Comparison of ENCODE assay signal across 1 cellular context in genomic region chr10:11499425-11500071, GRCh38.
TF ChIP-seq lines count a peak whose summit lies in the region.

No MANE protein-coding gene starts in this region.

TF ChIP-seq in K562, 482 proteins besides CTCF, POLR2A, EP300 and RAD21 (continued from another document and continues in another):
- TF ChIP-seq ID3 (CRISPR knock-in tag; IDR thresholded peaks at IDR 0.05), result no peak
- TF ChIP-seq ID3 (tag; IDR thresholded peaks at IDR 0.05), result 0 out of 2 replicates have a peak, but pooled peaks have one; percentile 52
- TF ChIP-seq YBX1 (IDR thresholded peaks at IDR 0.05), result no peak
- TF ChIP-seq TFAM (CRISPR knock-in tag; conservative IDR thresholded peaks at IDR 0.05), result no peak
- TF ChIP-seq TOE1 (IDR thresholded peaks at IDR 0.05; ENCODE audit: borderline replicate concordance), result peak; percentile 84
- no peak for TF ChIP-seq TOE1 (CRISPR knock-in tag; IDR thresholded peaks at IDR 0.05; ENCODE audit: borderline replicate concordance, low read depth)
- TF ChIP-seq SPI1 (IDR thresholded peaks at IDR 0.05; ENCODE audit: borderline replicate concordance, low read depth, low read length), result no peak
- no peak for TF ChIP-seq ZNF354B (CRISPR knock-in tag; IDR thresholded peaks at IDR 0.05)
- TF ChIP-seq ZNF75A (CRISPR knock-in tag; IDR thresholded peaks at IDR 0.05), result no peak
- no peak for TF ChIP-seq SRF (CRISPR knock-in tag; IDR thresholded peaks at IDR 0.05)
- peak; percentile 97 for TF ChIP-seq SMARCE1 (IDR thresholded peaks at IDR 0.05)
- TF ChIP-seq NFRKB (IDR thresholded peaks at IDR 0.05; ENCODE audit: low read depth), result no peak
- peak; percentile 49 for TF ChIP-seq RBM25 (IDR thresholded peaks at IDR 0.05; ENCODE audit: low read depth, low read length, severe bottlenecking)
- no peak for TF ChIP-seq ZBTB7A (IDR thresholded peaks at IDR 0.05; ENCODE audit: borderline replicate concordance, control insufficient read depth, low read depth, low read length)
- peak; percentile 100 for TF ChIP-seq CTBP1 (IDR thresholded peaks at IDR 0.05; ENCODE audit: borderline replicate concordance)
- TF ChIP-seq NR2C1 (IDR thresholded peaks at IDR 0.05), result no peak
- 0 out of 2 replicates have a peak, but pooled peaks have one; percentile 55 for TF ChIP-seq NR2C1 (tag; IDR thresholded peaks at IDR 0.05)
- TF ChIP-seq FOXM1 (IDR thresholded peaks at IDR 0.05; ENCODE audit: low read depth), result peak; percentile 84
- no peak for TF ChIP-seq FOXM1 (CRISPR knock-in tag; IDR thresholded peaks at IDR 0.05; ENCODE audit: low read depth)
- no peak for TF ChIP-seq KLF10 (CRISPR knock-in tag; IDR thresholded peaks at IDR 0.05)
- TF ChIP-seq ATF4 (CRISPR knock-in tag; IDR thresholded peaks at IDR 0.05), result peak; percentile 49; the same call in 1 of the 2 replicates
- TF ChIP-seq ZEB2 (IDR thresholded peaks at IDR 0.05), result peak; percentile 99
- TF ChIP-seq SMARCB1 (IDR thresholded peaks at IDR 0.05; ENCODE audit: insufficient read length, low read depth), result no peak
- no peak for TF ChIP-seq MBD1 (CRISPR knock-in tag; IDR thresholded peaks at IDR 0.05)
- TF ChIP-seq L3MBTL2 (IDR thresholded peaks at IDR 0.05), result peak; percentile 49
- TF ChIP-seq ZNF140 (CRISPR knock-in tag; IDR thresholded peaks at IDR 0.05), result no peak
- TF ChIP-seq FOXJ3 (CRISPR knock-in tag; IDR thresholded peaks at IDR 0.05), result no peak
- no peak for TF ChIP-seq RHOXF2B (CRISPR knock-in tag; conservative IDR thresholded peaks at IDR 0.05)
- no peak for TF ChIP-seq ZC3H4 (CRISPR knock-in tag; IDR thresholded peaks at IDR 0.05; ENCODE audit: borderline replicate concordance)
- no peak for TF ChIP-seq SFPQ (IDR thresholded peaks at IDR 0.05; ENCODE audit: low read depth, low read length)
- TF ChIP-seq ELF2 (CRISPR knock-in tag; IDR thresholded peaks at IDR 0.05), result no peak
- peak; percentile 82 for TF ChIP-seq MTA1 (IDR thresholded peaks at IDR 0.05; ENCODE audit: borderline replicate concordance)
- no peak for TF ChIP-seq GTF3C2 (IDR thresholded peaks at IDR 0.05; ENCODE audit: borderline replicate concordance, extremely low read depth, insufficient read length)
- no peak for TF ChIP-seq EGR1 (conservative IDR thresholded peaks at IDR 0.05)
- no peak for TF ChIP-seq SAP30 (IDR thresholded peaks at IDR 0.05; ENCODE audit: borderline replicate concordance, insufficient read depth, low read depth, low read length, poor library complexity, severe bottlenecking)
- TF ChIP-seq HIVEP1 (CRISPR knock-in tag; IDR thresholded peaks at IDR 0.05), result no peak
- no peak for TF ChIP-seq ZBTB40 (IDR thresholded peaks at IDR 0.05)
- no peak for TF ChIP-seq ZBTB40 (CRISPR knock-in tag; IDR thresholded peaks at IDR 0.05)
- no peak for TF ChIP-seq ZNF311 (CRISPR knock-in tag; IDR thresholded peaks at IDR 0.05)
- no peak for TF ChIP-seq XRCC4 (IDR thresholded peaks at IDR 0.05; ENCODE audit: extremely low read depth, insufficient read depth, insufficient read length)
- TF ChIP-seq RBBP5 (IDR thresholded peaks at IDR 0.05; ENCODE audit: borderline replicate concordance, insufficient read depth, low read length, poor library complexity, severe bottlenecking), result no peak
- TF ChIP-seq ARHGAP35 (IDR thresholded peaks at IDR 0.05; ENCODE audit: partially characterized antibody), result no peak
- TF ChIP-seq SMARCA4 (IDR thresholded peaks at IDR 0.05), result peak; percentile 98
- TF ChIP-seq ZBTB43 (CRISPR knock-in tag; IDR thresholded peaks at IDR 0.05), result no peak
- TF ChIP-seq MITF (IDR thresholded peaks at IDR 0.05), result peak; percentile 82
- no peak for TF ChIP-seq SRSF3 (IDR thresholded peaks at IDR 0.05; ENCODE audit: insufficient read depth, low read length)
